1 cellular context compared by ENCODE assay signal in genomic region chr6:13357551-13358075, GRCh38.
TF ChIP-seq lines count a peak whose summit lies in the region.

No MANE protein-coding gene starts in this region.

TF ChIP-seq in GM12878, 131 proteins besides CTCF, POLR2A, EP300 and RAD21 (continued from another document):
- no peak for TF ChIP-seq IRF5 (IDR thresholded peaks at IDR 0.05; ENCODE audit: borderline replicate concordance)
